Comparison of ENCODE assay signal across 8 cellular contexts in the genomic region with DNA sequence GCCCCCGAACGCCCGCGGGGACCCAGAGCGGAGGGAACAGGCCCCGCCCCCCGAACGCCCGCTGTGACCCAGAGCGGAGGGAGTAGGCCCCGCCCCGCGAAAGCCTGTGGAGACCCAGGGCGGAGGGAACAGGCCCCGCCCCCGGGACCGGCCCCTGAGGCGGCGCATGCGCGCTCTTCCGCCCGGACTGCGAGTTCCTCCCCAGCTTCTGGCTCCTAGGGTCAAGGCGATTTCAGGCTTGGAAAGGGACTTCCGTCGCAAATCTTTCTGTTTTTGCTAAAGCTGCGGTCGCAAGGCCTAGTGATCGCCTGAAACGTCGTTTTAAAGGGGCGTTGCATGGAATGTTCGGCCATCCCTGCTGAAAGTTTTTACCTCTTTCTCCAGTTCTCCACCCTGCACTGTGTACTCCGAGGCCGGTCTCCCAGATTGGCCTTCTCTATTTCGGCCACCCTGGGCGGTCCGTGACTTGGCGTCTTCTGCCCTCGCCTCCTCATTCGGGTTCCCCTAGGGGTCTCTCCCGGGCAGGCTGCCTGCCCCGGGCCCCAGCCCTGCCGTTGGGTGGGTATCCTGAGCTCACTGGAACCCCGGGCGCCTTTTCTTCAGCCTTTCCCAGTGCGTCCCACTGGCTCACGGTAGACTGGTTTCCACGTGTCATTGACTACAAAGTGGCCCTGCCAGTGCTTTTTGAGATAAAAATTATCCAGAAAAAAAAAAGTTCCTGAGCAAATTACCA. TPM values are rescaled to one million over a fixed set of nuclear protein-coding genes. Genes with fewer than 3 reads are reported as not detected.
DNase-seq lines count a peak whose midpoint lies in the region; ATAC-seq and TF ChIP-seq lines count a peak whose summit lies in the region.

No MANE protein-coding gene starts in this region.

- H3K4me3 Mint-ChIP-seq in activated naive CD8-positive, alpha-beta T cell = peak overlapping the region; percentile 90
- H3K4me3 Mint-ChIP-seq in glutamatergic neuron (ENCODE audit: unreplicated experiment) (peak overlapping the region; percentile 91), osteocyte (ENCODE audit: unreplicated experiment) (peak overlapping the region; percentile 85)

- H3K9me3 ChIP-seq in thymus (ENCODE audit: control insufficient read depth) = no peaks in the 10 kb centered on the region

- TF ChIP-seq CTCF in GM10248 (IDR thresholded peaks at IDR 0.05; ENCODE audit: control extremely low read depth, extremely low read depth, low read depth, missing control alignments) (no peak), glutamatergic neuron (IDR thresholded peaks at IDR 0.05; ENCODE audit: partially characterized antibody, unreplicated experiment) (no peak), osteocyte (IDR thresholded peaks at IDR 0.05) (peak; percentile 5)

- H3K36me3 Mint-ChIP-seq in activated naive CD8-positive, alpha-beta T cell = peaks cover 2% of the 10 kb centered on the region
- no peaks in the 10 kb centered on the region for H3K36me3 Mint-ChIP-seq in glutamatergic neuron (ENCODE audit: unreplicated experiment)
- peaks cover 5% of the 10 kb centered on the region for H3K36me3 Mint-ChIP-seq in osteocyte (ENCODE audit: unreplicated experiment)

- H3K4me1 Mint-ChIP-seq in activated naive CD8-positive, alpha-beta T cell (ENCODE audit: low read depth) = peaks cover 34% of the 10 kb centered on the region
- H3K4me1 Mint-ChIP-seq in glutamatergic neuron (ENCODE audit: low read depth, unreplicated experiment) = peaks cover 6% of the 10 kb centered on the region
- H3K4me1 Mint-ChIP-seq in osteocyte (ENCODE audit: unreplicated experiment) = peaks cover 50% of the 10 kb centered on the region

- CTCF ChIA-PET in GM10248 (lab: Yijun Ruan, JAX) = interaction anchor here (1.0 to 2.5 kb wide), 4 partner anchors 13 to 683 kb away, joined by 3 to 7 read pairs (median 3); no protein-coding TSS in a partner anchor

- H3K27ac Mint-ChIP-seq in activated naive CD8-positive, alpha-beta T cell = peak overlapping the region; percentile 68
- H3K27ac Mint-ChIP-seq in glutamatergic neuron (ENCODE audit: unreplicated experiment) = peak overlapping the region; percentile 86
- H3K27ac Mint-ChIP-seq in osteocyte (ENCODE audit: unreplicated experiment) = peak overlapping the region; percentile 93

- POLR2A ChIA-PET in GM10248 (lab: Yijun Ruan, JAX) = interaction anchor here (0.6 to 0.7 kb wide), 2 partner anchors 15 to 73 kb away, joined by 3 read pairs; no protein-coding TSS in a partner anchor

- peaks cover 18% of the 10 kb centered on the region for H3K4me1 ChIP-seq in thymus (ENCODE audit: control insufficient read depth, insufficient read depth, low read length)

- no peaks in the 10 kb centered on the region for H3K27me3 Mint-ChIP-seq in activated naive CD8-positive, alpha-beta T cell
- H3K27me3 Mint-ChIP-seq in glutamatergic neuron (ENCODE audit: unreplicated experiment) (no peaks in the 10 kb centered on the region), osteocyte (ENCODE audit: unreplicated experiment) (no peaks in the 10 kb centered on the region)

- H3K36me3 ChIP-seq in thymus (ENCODE audit: control insufficient read depth, insufficient read depth) = peaks cover 4% of the 10 kb centered on the region

- peak overlapping the region; percentile 63 for H3K4me3 ChIP-seq in thymus (ENCODE audit: low read length)

- no peaks in the 10 kb centered on the region for H3K9me3 Mint-ChIP-seq in activated naive CD8-positive, alpha-beta T cell (ENCODE audit: low read depth)
- peaks cover 3% of the 10 kb centered on the region for H3K9me3 Mint-ChIP-seq in glutamatergic neuron (ENCODE audit: unreplicated experiment)
- no peaks in the 10 kb centered on the region for H3K9me3 Mint-ChIP-seq in osteocyte (ENCODE audit: unreplicated experiment)

- DNase-seq in GM10248 (ENCODE audit: extremely low spot score) (peak; percentile 99), NCI-H1092 treated with DMSO at 0.1 percent for 48 hours (lab: John Stamatoyannopoulos, UW) (peak; percentile 89), glutamatergic neuron (peak; percentile 98), osteocyte (ENCODE audit: extremely low spot score, unreplicated experiment) (peak; percentile 99)

- WGBS in thymus = 2% methylated on average over 50 of the region's 50 CpGs

- H3K27ac ChIP-seq in thymus (ENCODE audit: low read depth) = peak overlapping the region; percentile 97

- peak; percentile 83 for ATAC-seq in HG02610 (IDR thresholded peaks at IDR 0.05; ENCODE audit: unreplicated experiment)
- peak; percentile 93 for ATAC-seq in SK-N-SH treated with all-trans-retinoic acid at 6 μM for 48 hours

- H3K27me3 ChIP-seq in thymus (ENCODE audit: control insufficient read depth, insufficient read depth) = no peaks in the 10 kb centered on the region

TF ChIP-seq in SK-N-SH treated with all-trans-retinoic acid at 6 μM for 48 hours, 23 proteins besides CTCF, POLR2A, EP300 and RAD21:
- TF ChIP-seq ZFP3 (CRISPR knock-in tag; IDR thresholded peaks at IDR 0.05) = no peak
- TF ChIP-seq, protein P1, sequence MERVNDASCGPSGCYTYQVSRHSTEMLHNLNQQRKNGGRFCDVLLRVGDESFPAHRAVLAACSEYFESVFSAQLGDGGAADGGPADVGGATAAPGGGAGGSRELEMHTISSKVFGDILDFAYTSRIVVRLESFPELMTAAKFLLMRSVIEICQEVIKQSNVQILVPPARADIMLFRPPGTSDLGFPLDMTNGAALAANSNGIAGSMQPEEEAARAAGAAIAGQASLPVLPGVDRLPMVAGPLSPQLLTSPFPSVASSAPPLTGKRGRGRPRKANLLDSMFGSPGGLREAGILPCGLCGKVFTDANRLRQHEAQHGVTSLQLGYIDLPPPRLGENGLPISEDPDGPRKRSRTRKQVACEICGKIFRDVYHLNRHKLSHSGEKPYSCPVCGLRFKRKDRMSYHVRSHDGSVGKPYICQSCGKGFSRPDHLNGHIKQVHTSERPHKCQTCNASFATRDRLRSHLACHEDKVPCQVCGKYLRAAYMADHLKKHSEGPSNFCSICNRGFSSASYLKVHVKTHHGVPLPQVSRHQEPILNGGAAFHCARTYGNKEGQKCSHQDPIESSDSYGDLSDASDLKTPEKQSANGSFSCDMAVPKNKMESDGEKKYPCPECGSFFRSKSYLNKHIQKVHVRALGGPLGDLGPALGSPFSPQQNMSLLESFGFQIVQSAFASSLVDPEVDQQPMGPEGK (CRISPR knock-in tag; IDR thresholded peaks at IDR 0.05; ENCODE audit: borderline replicate concordance) = no peak
- no peak for TF ChIP-seq TOX (CRISPR knock-in tag; IDR thresholded peaks at IDR 0.05; ENCODE audit: borderline replicate concordance)
- no peak for TF ChIP-seq ZNF70 (CRISPR knock-in tag; IDR thresholded peaks at IDR 0.05)
- TF ChIP-seq ZNF565 (CRISPR knock-in tag; conservative IDR thresholded peaks at IDR 0.05; ENCODE audit: low read depth) = no peak
- TF ChIP-seq, protein P2, sequence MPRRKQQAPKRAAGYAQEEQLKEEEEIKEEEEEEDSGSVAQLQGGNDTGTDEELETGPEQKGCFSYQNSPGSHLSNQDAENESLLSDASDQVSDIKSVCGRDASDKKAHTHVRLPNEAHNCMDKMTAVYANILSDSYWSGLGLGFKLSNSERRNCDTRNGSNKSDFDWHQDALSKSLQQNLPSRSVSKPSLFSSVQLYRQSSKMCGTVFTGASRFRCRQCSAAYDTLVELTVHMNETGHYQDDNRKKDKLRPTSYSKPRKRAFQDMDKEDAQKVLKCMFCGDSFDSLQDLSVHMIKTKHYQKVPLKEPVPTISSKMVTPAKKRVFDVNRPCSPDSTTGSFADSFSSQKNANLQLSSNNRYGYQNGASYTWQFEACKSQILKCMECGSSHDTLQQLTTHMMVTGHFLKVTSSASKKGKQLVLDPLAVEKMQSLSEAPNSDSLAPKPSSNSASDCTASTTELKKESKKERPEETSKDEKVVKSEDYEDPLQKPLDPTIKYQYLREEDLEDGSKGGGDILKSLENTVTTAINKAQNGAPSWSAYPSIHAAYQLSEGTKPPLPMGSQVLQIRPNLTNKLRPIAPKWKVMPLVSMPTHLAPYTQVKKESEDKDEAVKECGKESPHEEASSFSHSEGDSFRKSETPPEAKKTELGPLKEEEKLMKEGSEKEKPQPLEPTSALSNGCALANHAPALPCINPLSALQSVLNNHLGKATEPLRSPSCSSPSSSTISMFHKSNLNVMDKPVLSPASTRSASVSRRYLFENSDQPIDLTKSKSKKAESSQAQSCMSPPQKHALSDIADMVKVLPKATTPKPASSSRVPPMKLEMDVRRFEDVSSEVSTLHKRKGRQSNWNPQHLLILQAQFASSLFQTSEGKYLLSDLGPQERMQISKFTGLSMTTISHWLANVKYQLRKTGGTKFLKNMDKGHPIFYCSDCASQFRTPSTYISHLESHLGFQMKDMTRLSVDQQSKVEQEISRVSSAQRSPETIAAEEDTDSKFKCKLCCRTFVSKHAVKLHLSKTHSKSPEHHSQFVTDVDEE (CRISPR knock-in tag; IDR thresholded peaks at IDR 0.05) = peak; percentile 17; the same call in 1 of the 2 replicates

RNA-seq across cellular contexts. Expression of gene WDSUB1, which starts 0.4 kb away (rescaled TPM):
- total RNA-seq in glutamatergic neuron (ENCODE audit: unreplicated experiment) (3.7 TPM), osteocyte (14.7 and 15.4 TPM in 2 replicates)
- 17.0 TPM for polyA plus RNA-seq in thymus

Comparison
In these comparisons a context has a peak if more than half of its experiments do, and no peak if none do; other contexts are left out.
1. Peak in every context shown above with its lines: DNase-seq, ATAC-seq, H3K4me3 ChIP-seq and H3K27ac ChIP-seq.